18 cellular contexts compared by ENCODE assay signal in genomic region chr10:17074548-17074860, GRCh38. TPM values are rescaled to one million over a fixed set of nuclear protein-coding genes. Genes with fewer than 3 reads are reported as not detected.
DNase-seq lines count a peak whose midpoint lies in the region; ATAC-seq and TF ChIP-seq lines count a peak whose summit lies in the region.
"Had no signal": no experiment of that assay in that cellular context is flagged by ENCODE, and none has a peak within 500 bp of the region (broad histone marks: within the 10 kb centered on the region; RNA-seq: fewer than 3 reads in every experiment).

No MANE protein-coding gene starts in this region.

- H3K36me3 ChIP-seq in HCT116 (ENCODE audit: control insufficient read depth in 1 of 2, insufficient read depth in 2 of 2, low read length in 2 of 2) (no peaks in the 10 kb centered on the region), Peyer's patch (no peaks in the 10 kb centered on the region)
- H3K36me3 ChIP-seq: heart right ventricle had no signal

- ATAC-seq in HCT116 = no peak
- ATAC-seq in GM21528 (IDR thresholded peaks at IDR 0.05; ENCODE audit: low FRiP score, unreplicated experiment) = no peak
- ATAC-seq in HG03139 (IDR thresholded peaks at IDR 0.05; ENCODE audit: unreplicated experiment) = no peak
- ATAC-seq: CD8-positive, alpha-beta T cell; heart right ventricle; left lobe of liver; natural killer cell; right cardiac atrium had no signal

- no peak for TF ChIP-seq RAD21 in HCT116 (IDR thresholded peaks at IDR 0.05; ENCODE audit: low read depth)

- no peaks in the 10 kb centered on the region for H3K9me2 ChIP-seq in HCT116 (ENCODE audit: insufficient read depth)

- H3K9me3 ChIP-seq in HCT116 (ENCODE audit: control insufficient read depth in 1 of 2, insufficient read depth in 1 of 2, low read depth in 1 of 2, low read length in 2 of 2) = no peaks in the 10 kb centered on the region
- H3K9me3 ChIP-seq in Peyer's patch = no peaks in the 10 kb centered on the region
- H3K9me3 ChIP-seq: heart right ventricle had no signal

- H4K20me1 ChIP-seq in HCT116 (ENCODE audit: insufficient read depth) = no peaks in the 10 kb centered on the region

- intact Hi-C loops in HCT116 (cut with micrococcal nuclease) = no loop called here

- POLR2A ChIA-PET in HCT116 (lab: Charles Lee) = no interaction called here

- H3K79me2 ChIP-seq in HCT116 (ENCODE audit: insufficient read depth, low read length) = no peaks in the 10 kb centered on the region

- H3K27me3 ChIP-seq in HCT116 (ENCODE audit: insufficient read depth, low read length) (no peaks in the 10 kb centered on the region), Peyer's patch (no peaks in the 10 kb centered on the region)
- H3K27me3 ChIP-seq: heart right ventricle had no signal

- no peak overlapping the region for H3K4me2 ChIP-seq in HCT116 (ENCODE audit: low read length)

- no peak overlapping the region for H3K4me3 ChIP-seq in HCT116 (replicated peaks in 1 of 2; ENCODE audit: low read depth in 1 of 2, low read length in 2 of 2)
- no peak overlapping the region for H3K4me3 ChIP-seq in Peyer's patch
- H3K4me3 ChIP-seq: heart right ventricle had no signal

- DNase-seq in AG20443 (ENCODE audit: low spot score) (peak; percentile 25), HCT116 (ENCODE audit: low read depth, low spot score) (no peak), astrocyte of the hippocampus (ENCODE audit: low read depth, low spot score) (peak; percentile 23), myocyte (ENCODE audit: low read depth) (peak; percentile 45), Peyer's patch (no peak)
- DNase-seq in central memory CD4-positive, alpha-beta T cell = no peak
- DNase-seq: activated CD4-positive, alpha-beta T cell treated with anti-CD3 and anti-CD28 coated beads for 1 hour; CD8-positive, alpha-beta T cell; heart right ventricle; MM.1S; natural killer cell; NCI-H2171; right cardiac atrium; stimulated activated CD4-positive, alpha-beta T cell treated with anti-CD3 and anti-CD28 coated beads, Interleukin-4, amount 100 ng/mL, for 24 hours; stimulated activated naive CD4-positive, alpha-beta T cell treated with Interleukin-2 at 50 U/mL for 16 hours had no signal

- no peak for TF ChIP-seq CTCF in HCT116 (IDR thresholded peaks at IDR 0.05 in 2 of 3, conservative IDR thresholded peaks at IDR 0.05 in 1 of 3; ENCODE audit: borderline replicate concordance in 1 of 3, insufficient read depth in 1 of 3, low read depth in 2 of 3, low read length in 2 of 3)
- TF ChIP-seq CTCF in Peyer's patch (IDR thresholded peaks at IDR 0.05) = no peak

- CTCF ChIA-PET in HCT116 (lab: Charles Lee) = no interaction called here

- no peak overlapping the region for H2AFZ ChIP-seq in HCT116 (ENCODE audit: low read depth, low read length, poor library complexity, severe bottlenecking)

- no peak overlapping the region for H3K9ac ChIP-seq in HCT116 (ENCODE audit: low read length)

- no peak for TF ChIP-seq POLR2A in HCT116 (IDR thresholded peaks at IDR 0.05; ENCODE audit: borderline replicate concordance, extremely low read depth, insufficient read depth, insufficient read length)
- no peak for TF ChIP-seq POLR2A in Peyer's patch (IDR thresholded peaks at IDR 0.05)

- RAD21 ChIA-PET in HCT116 (lab: Charles Lee; ENCODE audit: low non-redundant PET in 1 of 2, low total read pairs in 2 of 2, uncharacterized antibody in 2 of 2, unreplicated experiment in 2 of 2) = no interaction called here

- peaks cover 5 to 21% of the 10 kb centered on the region in 2 experiments; a peak in 2 of 4 replicates for H3K4me1 ChIP-seq in HCT116 (ENCODE audit: control insufficient read depth in 1 of 2, insufficient read depth in 2 of 2, low read length in 2 of 2)
- no peaks in the 10 kb centered on the region for H3K4me1 ChIP-seq in Peyer's patch

- BruUV-seq in HCT116 (replicated peaks; lab: Mats Ljungman, UMichigan) = no TSS peak

- H3K27ac ChIP-seq in HCT116 (ENCODE audit: low read depth, low read length) (no peak overlapping the region), Peyer's patch (no peak overlapping the region)

TF ChIP-seq in HCT116, 20 proteins besides CTCF, POLR2A, EP300 and RAD21:
- TF ChIP-seq EGR1 (IDR thresholded peaks at IDR 0.05; ENCODE audit: low read depth) (no peak), SRF (IDR thresholded peaks at IDR 0.05; ENCODE audit: low read depth) (no peak), SIN3A (IDR thresholded peaks at IDR 0.05; ENCODE audit: low read depth) (no peak), POLR2AphosphoS5 (IDR thresholded peaks at IDR 0.05; ENCODE audit: low read depth, low read length) (no peak), CEBPB (IDR thresholded peaks at IDR 0.05; ENCODE audit: low read depth) (no peak), ELF1 (IDR thresholded peaks at IDR 0.05; ENCODE audit: borderline replicate concordance, low read depth) (no peak), ZFX (IDR thresholded peaks at IDR 0.05) (no peak), FOSL1 (IDR thresholded peaks at IDR 0.05; ENCODE audit: low read depth) (peak; percentile 43), ZNF274 (IDR thresholded peaks at IDR 0.05; ENCODE audit: low read depth, low read length) (no peak), EZH2 (IDR thresholded peaks at IDR 0.05) (no peak), MAX (IDR thresholded peaks at IDR 0.05) (no peak), JUND (IDR thresholded peaks at IDR 0.05) (0 out of 2 replicates have a peak, but pooled peaks have one; percentile 14), EZH2phosphoT487 (IDR thresholded peaks at IDR 0.05; ENCODE audit: borderline replicate concordance) (no peak), TCF7L2 (IDR thresholded peaks at IDR 0.05; ENCODE audit: borderline replicate concordance, extremely low read depth, insufficient read depth, insufficient read length) (no peak), CBX3 (IDR thresholded peaks at IDR 0.05; ENCODE audit: low read depth) (no peak), SP1 (IDR thresholded peaks at IDR 0.05; ENCODE audit: low read depth) (no peak)

RNA-seq across cellular contexts. Expression of gene CUBN, which starts 55.1 kb away (rescaled TPM):
- 1.2 TPM for total RNA-seq in HCT116 (2021; ENCODE audit: unreplicated experiment)
- polyA plus RNA-seq in HCT116 (2012) = 0.10 and 0.39 TPM in 2 replicates
- 0.40 and 0.78 TPM in 2 replicates for total RNA-seq in myocyte
- 1.2 TPM for polyA plus RNA-seq in myocyte (2012)
- 100 to 1,000 TPM in 2 of 4 donors, 10 to 100 TPM in 1, 1 to 10 TPM in 1; 2.5 to 329 (median 126) TPM for total RNA-seq in Peyer's patch

Comparison
In these comparisons a context has a peak if more than half of its experiments do, and no peak if none do; other contexts are left out.
1. DNase-seq: peak in AG20443 (single experiment), astrocyte of the hippocampus (single experiment) and myocyte (single experiment); none in HCT116 (single experiment), Peyer's patch (0 of 3) and central memory CD4-positive, alpha-beta T cell (single experiment).